16 cellular contexts compared by ENCODE assay signal in genomic region chr3:64299206-64299605, GRCh38.
A peak's percentile ranks its signal among the peaks of the same experiment; 100 is the strongest.
DNase-seq lines count a peak whose midpoint lies in the region; ATAC-seq, FAIRE-seq and TF ChIP-seq lines count a peak whose summit lies in the region.
"Had no signal": no experiment of that assay in that cellular context is flagged by ENCODE, and none has a peak within 500 bp of the region (broad histone marks: within the 10 kb centered on the region; RNA-seq: fewer than 3 reads in every experiment).

No MANE protein-coding gene starts in this region.

- no peak overlapping the region for H3K4me3 ChIP-seq in astrocyte (ENCODE audit: insufficient read depth, low read depth, low read length)
- no peak overlapping the region for H3K4me3 ChIP-seq in fibroblast of pulmonary artery (replicated peaks; ENCODE audit: low read depth, low read length)
- H3K4me3 ChIP-seq: HAP-1 had no signal

- DNase-seq in ELR (ENCODE audit: low read depth) = peak; percentile 42
- no peak for DNase-seq in RCC 7860 (ENCODE audit: low spot score)
- DNase-seq in astrocyte (ENCODE audit: low read depth) = no peak
- peak; percentile 27 for DNase-seq in fibroblast of pulmonary artery (ENCODE audit: low read depth)
- no peak for DNase-seq in HK-2 (ENCODE audit: unreplicated experiment)
- DNase-seq in activated CD8-positive, alpha-beta memory T cell treated with anti-CD3 and anti-CD28 coated beads for 24 hours = no peak
- DNase-seq in WTC11 (ENCODE audit: low spot score) = no peak
- no peak for DNase-seq in retina
- DNase-seq: BE2C; CD4-positive, alpha-beta memory T cell; DMS79; GDM1 had no signal

- H3K4me3 Mint-ChIP-seq in astrocyte (ENCODE audit: unreplicated experiment) (no peak overlapping the region), WTC11 (no peak overlapping the region)
- H3K4me3 Mint-ChIP-seq: CD4-positive, alpha-beta memory T cell had no signal

- H3K4me2 ChIP-seq in astrocyte (ENCODE audit: low read length) = no peak overlapping the region

- POLR2A ChIA-PET in WTC11 (lab: Charles Lee) = no interaction called here

- no peaks in the 10 kb centered on the region for H3K79me2 ChIP-seq in astrocyte (ENCODE audit: insufficient read depth, low read length)

- no peaks in the 10 kb centered on the region for H3K27me3 ChIP-seq in astrocyte (ENCODE audit: insufficient read depth, low read length)
- H3K27me3 ChIP-seq: BE2C had no signal

- peak overlapping the region; percentile 14 for H3K27ac Mint-ChIP-seq in astrocyte (ENCODE audit: unreplicated experiment)
- H3K27ac Mint-ChIP-seq in WTC11 = no peak overlapping the region
- H3K27ac Mint-ChIP-seq: CD4-positive, alpha-beta memory T cell had no signal

- no peak overlapping the region for H2AFZ ChIP-seq in astrocyte (ENCODE audit: low read depth, low read length)

- ATAC-seq in WTC11 = no peak

- H3K27ac ChIP-seq in astrocyte (ENCODE audit: low read depth, low read length) = no peak overlapping the region
- H3K27ac ChIP-seq: C4-2B had no signal

- H3K4me1 Mint-ChIP-seq in astrocyte (ENCODE audit: low read depth, unreplicated experiment) (peaks cover 41% of the 10 kb centered on the region), WTC11 (no peaks in the 10 kb centered on the region)
- H3K4me1 Mint-ChIP-seq: CD4-positive, alpha-beta memory T cell had no signal

- CTCF ChIA-PET in WTC11 (lab: Charles Lee) = no interaction called here

- H3K27me3 Mint-ChIP-seq in astrocyte (ENCODE audit: low read depth, unreplicated experiment) (no peaks in the 10 kb centered on the region), WTC11 (ENCODE audit: low read depth) (peaks cover 3% of the 10 kb centered on the region; the same call in 1 of the 2 replicates)
- H3K27me3 Mint-ChIP-seq: CD4-positive, alpha-beta memory T cell had no signal

- peaks cover 11% of the 10 kb centered on the region for H3K4me1 ChIP-seq in astrocyte (ENCODE audit: insufficient read depth, low read length)
- H3K4me1 ChIP-seq: BE2C had no signal

- TF ChIP-seq CTCF in astrocyte (IDR thresholded peaks at IDR 0.05; ENCODE audit: insufficient read depth, low read depth, low read length) (no peak), fibroblast of pulmonary artery (IDR thresholded peaks at IDR 0.05; ENCODE audit: low read length, missing control alignments) (no peak), WTC11 (IDR thresholded peaks at IDR 0.05) (no peak)

- no peaks in the 10 kb centered on the region for H3K9me3 ChIP-seq in astrocyte (ENCODE audit: insufficient read depth, low read depth, low read length)
- H3K9me3 ChIP-seq: BE2C, HAP-1 had no signal

- no peaks in the 10 kb centered on the region for H4K20me1 ChIP-seq in astrocyte (ENCODE audit: insufficient read depth, low read length)

- no peak overlapping the region for H3K9ac ChIP-seq in astrocyte (ENCODE audit: low read length)

- H3K36me3 ChIP-seq in astrocyte (ENCODE audit: insufficient read depth, low read length) = no peaks in the 10 kb centered on the region
- H3K36me3 ChIP-seq: BE2C, HAP-1 had no signal

- peaks cover 5% of the 10 kb centered on the region for H3K9me3 Mint-ChIP-seq in astrocyte (ENCODE audit: unreplicated experiment)
- H3K9me3 Mint-ChIP-seq in WTC11 = peaks cover 31% of the 10 kb centered on the region

- FAIRE-seq in RCC 7860 (lab: Jason Lieb, UNC) (peak; percentile 23), astrocyte (lab: Jason Lieb, UNC) (no peak)
- FAIRE-seq: GM19239, H1 had no signal

- H3K36me3 Mint-ChIP-seq in astrocyte (ENCODE audit: low read depth, unreplicated experiment) = peaks cover 6% of the 10 kb centered on the region
- H3K36me3 Mint-ChIP-seq in WTC11 = peaks cover 16% of the 10 kb centered on the region
- H3K36me3 Mint-ChIP-seq: CD4-positive, alpha-beta memory T cell had no signal

TF ChIP-seq in WTC11, 78 proteins besides CTCF, POLR2A, EP300 and RAD21:
- TF ChIP-seq SP1 (CRISPR knock-in tag; conservative IDR thresholded peaks at IDR 0.05) = no peak
- no peak for TF ChIP-seq FOXK1 (CRISPR knock-in tag; IDR thresholded peaks at IDR 0.05)
- TF ChIP-seq JUN (CRISPR knock-in tag; IDR thresholded peaks at IDR 0.05) = no peak
- TF ChIP-seq RELA (CRISPR knock-in tag; IDR thresholded peaks at IDR 0.05; ENCODE audit: borderline replicate concordance) = no peak
- TF ChIP-seq, protein P1, sequence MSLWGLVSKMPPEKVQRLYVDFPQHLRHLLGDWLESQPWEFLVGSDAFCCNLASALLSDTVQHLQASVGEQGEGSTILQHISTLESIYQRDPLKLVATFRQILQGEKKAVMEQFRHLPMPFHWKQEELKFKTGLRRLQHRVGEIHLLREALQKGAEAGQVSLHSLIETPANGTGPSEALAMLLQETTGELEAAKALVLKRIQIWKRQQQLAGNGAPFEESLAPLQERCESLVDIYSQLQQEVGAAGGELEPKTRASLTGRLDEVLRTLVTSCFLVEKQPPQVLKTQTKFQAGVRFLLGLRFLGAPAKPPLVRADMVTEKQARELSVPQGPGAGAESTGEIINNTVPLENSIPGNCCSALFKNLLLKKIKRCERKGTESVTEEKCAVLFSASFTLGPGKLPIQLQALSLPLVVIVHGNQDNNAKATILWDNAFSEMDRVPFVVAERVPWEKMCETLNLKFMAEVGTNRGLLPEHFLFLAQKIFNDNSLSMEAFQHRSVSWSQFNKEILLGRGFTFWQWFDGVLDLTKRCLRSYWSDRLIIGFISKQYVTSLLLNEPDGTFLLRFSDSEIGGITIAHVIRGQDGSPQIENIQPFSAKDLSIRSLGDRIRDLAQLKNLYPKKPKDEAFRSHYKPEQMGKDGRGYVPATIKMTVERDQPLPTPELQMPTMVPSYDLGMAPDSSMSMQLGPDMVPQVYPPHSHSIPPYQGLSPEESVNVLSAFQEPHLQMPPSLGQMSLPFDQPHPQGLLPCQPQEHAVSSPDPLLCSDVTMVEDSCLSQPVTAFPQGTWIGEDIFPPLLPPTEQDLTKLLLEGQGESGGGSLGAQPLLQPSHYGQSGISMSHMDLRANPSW (CRISPR knock-in tag; conservative IDR thresholded peaks at IDR 0.05; ENCODE audit: low read depth) = no peak
- no peak for TF ChIP-seq NR1H2 (CRISPR knock-in tag; IDR thresholded peaks at IDR 0.05)
- no peak for TF ChIP-seq ZNF425 (CRISPR knock-in tag; conservative IDR thresholded peaks at IDR 0.05)
- no peak for TF ChIP-seq ZNF317 (CRISPR knock-in tag; IDR thresholded peaks at IDR 0.05; ENCODE audit: borderline replicate concordance, low read depth)
- TF ChIP-seq ZNF416 (CRISPR knock-in tag; IDR thresholded peaks at IDR 0.05) = no peak
- no peak for TF ChIP-seq EMX1 (CRISPR knock-in tag; IDR thresholded peaks at IDR 0.05)
- TF ChIP-seq ELF4 (CRISPR knock-in tag; IDR thresholded peaks at IDR 0.05; ENCODE audit: low read depth) = no peak
- no peak for TF ChIP-seq MXD4 (CRISPR knock-in tag; IDR thresholded peaks at IDR 0.05; ENCODE audit: borderline replicate concordance)
- no peak for TF ChIP-seq TEAD1 (CRISPR knock-in tag; IDR thresholded peaks at IDR 0.05)
TF ChIP-seq in WTC11: peak in this region for 0.

Comparison
In these comparisons a context has a peak if more than half of its experiments do, and no peak if none do; other contexts are left out.
1. DNase-seq: peak in ELR (single experiment) and fibroblast of pulmonary artery (single experiment); none in RCC 7860 (single experiment), astrocyte (single experiment), HK-2 (single experiment), activated CD8-positive, alpha-beta memory T cell treated with anti-CD3 and anti-CD28 coated beads for 24 hours (single experiment), WTC11 (single experiment) and retina (single experiment).